7 cellular contexts compared by ENCODE assay signal in genomic region chr6:48979806-48980205, GRCh38.
"Had no signal": no experiment of that assay in that cellular context is flagged by ENCODE, and none has a peak within 500 bp of the region (broad histone marks: within the 10 kb centered on the region; RNA-seq: fewer than 3 reads in every experiment).

No MANE protein-coding gene starts in this region.

- H3K4me3 ChIP-seq: GM23338, K562 had no signal

- ATAC-seq: GM23338, HepG2, K562 had no signal

- DNase-seq: H9, HCEC 1CT, KG1 had no signal

- H3K4me2 ChIP-seq: GM23338 had no signal

- H3K27ac ChIP-seq: HL-60 had no signal
